ENCODE assay signal across 8 cellular contexts in the genomic region with DNA sequence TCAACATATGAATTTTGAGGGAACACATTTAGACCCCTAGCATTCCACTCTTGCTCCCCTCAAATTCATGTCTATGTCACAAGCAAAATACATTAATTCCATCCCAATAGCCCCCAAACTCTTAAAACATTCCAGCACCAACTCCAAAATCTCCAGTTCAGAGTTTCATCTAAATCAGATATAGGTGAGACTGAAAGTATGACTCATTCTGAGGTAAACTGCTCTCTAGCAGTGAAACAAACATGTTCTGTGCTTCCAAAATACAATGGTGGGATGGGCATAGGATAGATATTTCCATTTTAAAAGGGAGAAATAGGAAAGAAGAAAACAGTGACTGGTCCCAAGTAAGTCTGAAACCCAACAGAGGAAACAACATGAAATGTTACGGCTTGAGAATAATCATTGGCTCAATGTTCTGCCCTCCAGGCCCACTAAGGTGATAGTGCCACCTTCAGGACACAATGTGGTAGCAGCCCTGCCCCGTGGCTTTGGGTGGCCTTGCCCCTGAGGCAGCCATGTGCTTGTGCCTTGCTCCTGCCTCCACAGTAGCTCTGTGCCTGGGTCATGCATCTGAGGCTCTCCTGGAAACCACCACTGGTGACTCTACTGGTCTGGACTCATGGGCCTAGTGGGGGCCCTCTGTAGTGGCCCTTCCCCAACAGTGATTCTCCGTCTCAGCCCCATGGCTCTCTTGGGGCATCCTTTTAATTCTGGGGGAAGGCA. TPM values are rescaled to one million over a fixed set of nuclear protein-coding genes. Genes with fewer than 3 reads are reported as not detected.
DNase-seq lines count a peak whose midpoint lies in the region; ATAC-seq lines count a peak whose summit lies in the region.

No MANE protein-coding gene starts in this region.

- H3K9me3 Mint-ChIP-seq in activated CD4-positive, alpha-beta memory T cell treated with anti-CD3 and anti-CD28 coated beads, Interleukin-2, amount 10 ng/mL, durations not matched to agents 7 days and 5 days: no peaks in the 10 kb centered on the region

- DNase-seq in SIG-M5 treated with dmso at 0.1 percent for 504 hours (lab: John Stamatoyannopoulos, UW; ENCODE audit: unreplicated experiment): peak; percentile 49
- DNase-seq in SIG-M5 (lab: John Stamatoyannopoulos, UW): no peak
- peak; percentile 39 for DNase-seq in HuH-7 (ENCODE audit: low spot score)
- DNase-seq in activated CD4-positive, alpha-beta memory T cell treated with anti-CD3 and anti-CD28 coated beads, Interleukin-2, amount 10 ng/mL, durations not matched to agents 7 days and 5 days: peak; percentile 68
- DNase-seq in hepatic stellate cell (ENCODE audit: low spot score): peak; percentile 7
- peak; percentile 6 for DNase-seq in stimulated activated naive CD4-positive, alpha-beta T cell treated with Interleukin-2 at 50 U/mL for 16 hours (lab: John Stamatoyannopoulos, UW)
- DNase-seq in caudate nucleus (lab: John Stamatoyannopoulos, UW): no peak

- peaks cover 20% of the 10 kb centered on the region for H3K36me3 Mint-ChIP-seq in activated CD4-positive, alpha-beta memory T cell treated with anti-CD3 and anti-CD28 coated beads, Interleukin-2, amount 10 ng/mL, durations not matched to agents 7 days and 5 days (ENCODE audit: low read depth)

- no peak for ATAC-seq in HG03095 (IDR thresholded peaks at IDR 0.05; ENCODE audit: unreplicated experiment)

- peaks cover 47% of the 10 kb centered on the region for H3K4me1 Mint-ChIP-seq in activated CD4-positive, alpha-beta memory T cell treated with anti-CD3 and anti-CD28 coated beads, Interleukin-2, amount 10 ng/mL, durations not matched to agents 7 days and 5 days

- peak overlapping the region; percentile 26 for H3K27ac Mint-ChIP-seq in activated CD4-positive, alpha-beta memory T cell treated with anti-CD3 and anti-CD28 coated beads, Interleukin-2, amount 10 ng/mL, durations not matched to agents 7 days and 5 days

- H3K27me3 Mint-ChIP-seq in activated CD4-positive, alpha-beta memory T cell treated with anti-CD3 and anti-CD28 coated beads, Interleukin-2, amount 10 ng/mL, durations not matched to agents 7 days and 5 days: no peaks in the 10 kb centered on the region

- H3K4me3 Mint-ChIP-seq in activated CD4-positive, alpha-beta memory T cell treated with anti-CD3 and anti-CD28 coated beads, Interleukin-2, amount 10 ng/mL, durations not matched to agents 7 days and 5 days: no peak overlapping the region

- POLR2A ChIA-PET in activated CD4-positive, alpha-beta memory T cell treated with anti-CD3 and anti-CD28 coated beads, Interleukin-2, amount 10 ng/mL, durations not matched to agents 7 days and 5 days (lab: Charles Lee): interaction anchor here (2.2 kb wide), 1 partner anchor 36 kb away, joined by 9 read pairs; a partner anchor contains a TSS

- no peak overlapping the region for H3K27ac ChIP-seq in caudate nucleus (ENCODE audit: low read depth, low read length)

- CTCF ChIA-PET in activated CD4-positive, alpha-beta memory T cell treated with anti-CD3 and anti-CD28 coated beads, Interleukin-2, amount 10 ng/mL, durations not matched to agents 7 days and 5 days (lab: Charles Lee): interaction anchor here (0.9 to 1.6 kb wide), 5 partner anchors 9 to 84 kb away, joined by 3 to 9 read pairs (median 3); a partner anchor contains a TSS

RNA-seq across cellular contexts. Expression of a gene that starts 36.4 kb away (rescaled TPM):
- total RNA-seq in activated CD4-positive, alpha-beta memory T cell treated with anti-CD3 and anti-CD28 coated beads, Interleukin-2, amount 10 ng/mL, durations not matched to agents 7 days and 5 days: 10 to 100 TPM; 11.4 to 11.5 TPM

RNA-seq across cellular contexts. Expression of a gene that starts 58.3 kb away (rescaled TPM):
- 10 to 100 TPM; 27.0 to 28.2 TPM for total RNA-seq in activated CD4-positive, alpha-beta memory T cell treated with anti-CD3 and anti-CD28 coated beads, Interleukin-2, amount 10 ng/mL, durations not matched to agents 7 days and 5 days

Comparison
In these comparisons a context has a peak if more than half of its experiments do, and no peak if none do; other contexts are left out.
1. DNase-seq: peak in SIG-M5 treated with dmso at 0.1 percent for 504 hours (single experiment), HuH-7 (single experiment), activated CD4-positive, alpha-beta memory T cell treated with anti-CD3 and anti-CD28 coated beads, Interleukin-2, amount 10 ng/mL, durations not matched to agents 7 days and 5 days (single experiment), hepatic stellate cell (single experiment) and stimulated activated naive CD4-positive, alpha-beta T cell treated with Interleukin-2 at 50 U/mL for 16 hours (single experiment); none in SIG-M5 (single experiment) and caudate nucleus (0 of 61).